ENCODE assay signal across 1 cellular context in genomic region chr1:168509875-168510594, GRCh38.
TF ChIP-seq lines count a peak whose summit lies in the region.

No MANE protein-coding gene starts in this region.

TF ChIP-seq in GM23338, 12 proteins besides CTCF, POLR2A, EP300 and RAD21 (continued from another document):
- TF ChIP-seq ZNF462 (CRISPR knock-in tag; IDR thresholded peaks at IDR 0.05) = no peak
- no peak for TF ChIP-seq JUNB (IDR thresholded peaks at IDR 0.05; ENCODE audit: unreplicated experiment)
- TF ChIP-seq ETS1 (IDR thresholded peaks at IDR 0.05) = no peak
- no peak for TF ChIP-seq NANOG (IDR thresholded peaks at IDR 0.05; ENCODE audit: borderline replicate concordance)
- no peak for TF ChIP-seq ZNF114 (CRISPR knock-in tag; IDR thresholded peaks at IDR 0.05)
- no peak for TF ChIP-seq EZH2 (IDR thresholded peaks at IDR 0.05; ENCODE audit: low read depth, unreplicated experiment)
